ENCODE assay signal across 8 cellular contexts in genomic region chr7:102236592-102237287, GRCh38. TPM values are rescaled to one million over a fixed set of nuclear protein-coding genes. Genes with fewer than 3 reads are reported as not detected.
DNase-seq lines count a peak whose midpoint lies in the region; ATAC-seq and TF ChIP-seq lines count a peak whose summit lies in the region.

No MANE protein-coding gene starts in this region.

- ATAC-seq in lung (ENCODE audit: insufficient read depth, low FRiP score) (peak; percentile 63), HG03097 (IDR thresholded peaks at IDR 0.05; ENCODE audit: low FRiP score, unreplicated experiment) (no peak)

- TF ChIP-seq CTCF in GM13977 (IDR thresholded peaks at IDR 0.05; ENCODE audit: extremely low read depth, insufficient read depth, missing control alignments) (peak; percentile 82), lung (IDR thresholded peaks at IDR 0.05; ENCODE audit: control extremely low read depth, extremely low read depth) (peak; percentile 21)

- H3K27me3 ChIP-seq in lung (ENCODE audit: control insufficient read depth, insufficient read depth) = no peaks in the 10 kb centered on the region

- no peak overlapping the region for H3K27ac ChIP-seq in lung (ENCODE audit: low read depth in 1 of 2, low read length in 1 of 2)

- DNase-seq in ACHN (peak; percentile 78), GM13977 (ENCODE audit: low spot score) (peak; percentile 86), NCI-H2171 (lab: John Stamatoyannopoulos, UW) (peak; percentile 51), dermis microvascular lymphatic vessel endothelial cell (ENCODE audit: low read depth in 2 of 2) (peak; percentile 27 to 68), lung (ENCODE audit: low spot score) (peak; percentile 48)
- peak; percentile 14 for DNase-seq in activated CD4-positive, alpha-beta T cell treated with anti-CD3 and anti-CD28 coated beads for 1 hour
- DNase-seq in stimulated activated CD8-positive, alpha-beta memory T cell treated with anti-CD3 and anti-CD28 coated beads, Interleukin-4, amount 100 ng/mL, for 24 hours (ENCODE audit: low read depth) = peak; percentile 5

- H3K36me3 ChIP-seq in lung (ENCODE audit: control insufficient read depth in 2 of 2, insufficient read depth in 2 of 2, low read length in 2 of 2) = peaks cover 0 to 37% of the 10 kb centered on the region in 2 donors

- no peaks in the 10 kb centered on the region for H3K4me1 ChIP-seq in lung (ENCODE audit: control insufficient read depth in 2 of 2, insufficient read depth in 2 of 2, low read length in 2 of 2)

- H3K4me3 ChIP-seq in lung = no peak overlapping the region

- no peaks in the 10 kb centered on the region for H3K9me3 ChIP-seq in lung (ENCODE audit: control insufficient read depth in 2 of 2, insufficient read depth in 1 of 2, low read length in 1 of 2)

- whole genome bisulfite sequencing in lung, 2 donors = 56 to 60% methylated on average over 14 of the region's 14 CpGs

- in situ Hi-C loops in ACHN (cut with HindIII; ENCODE audit: low pct_ligation_motif_present, low pct_unique_long_range_greater_than_20kb, low sequenced_read_pairs) = no loop called here
- in situ Hi-C loops in GM13977 (cut with MboI; ENCODE audit: low pct_unique_long_range_greater_than_20kb, low sequenced_read_pairs, unreplicated experiment) = loop anchor here (10.0 kb wide), 2 partner anchors 242 to 572 kb away; no protein-coding TSS in a partner anchor

RNA-seq across cellular contexts. Expression of gene SH2B2, which starts 49.9 kb away (rescaled TPM):
- total RNA-seq in dermis microvascular lymphatic vessel endothelial cell (0.51 and 0.76 TPM in 2 replicates), lung (1 to 10 TPM; 3.3 to 9.7 TPM)
- polyA plus RNA-seq in lung = 1 to 10 TPM; 5.1 to 9.4 TPM

Comparison
In these comparisons a context has a peak if more than half of its experiments do, and no peak if none do; other contexts are left out.
1. DNase-seq: peak in every context shown above with its lines; median percentile 86 in GM13977; 78 in ACHN; 51 in NCI-H2171; 48 in lung; 48 in dermis microvascular lymphatic vessel endothelial cell; 14 in activated CD4-positive, alpha-beta T cell treated with anti-CD3 and anti-CD28 coated beads for 1 hour; 5 in stimulated activated CD8-positive, alpha-beta memory T cell treated with anti-CD3 and anti-CD28 coated beads, Interleukin-4, amount 100 ng/mL, for 24 hours.